13 cellular contexts compared by ENCODE assay signal in the genomic region with DNA sequence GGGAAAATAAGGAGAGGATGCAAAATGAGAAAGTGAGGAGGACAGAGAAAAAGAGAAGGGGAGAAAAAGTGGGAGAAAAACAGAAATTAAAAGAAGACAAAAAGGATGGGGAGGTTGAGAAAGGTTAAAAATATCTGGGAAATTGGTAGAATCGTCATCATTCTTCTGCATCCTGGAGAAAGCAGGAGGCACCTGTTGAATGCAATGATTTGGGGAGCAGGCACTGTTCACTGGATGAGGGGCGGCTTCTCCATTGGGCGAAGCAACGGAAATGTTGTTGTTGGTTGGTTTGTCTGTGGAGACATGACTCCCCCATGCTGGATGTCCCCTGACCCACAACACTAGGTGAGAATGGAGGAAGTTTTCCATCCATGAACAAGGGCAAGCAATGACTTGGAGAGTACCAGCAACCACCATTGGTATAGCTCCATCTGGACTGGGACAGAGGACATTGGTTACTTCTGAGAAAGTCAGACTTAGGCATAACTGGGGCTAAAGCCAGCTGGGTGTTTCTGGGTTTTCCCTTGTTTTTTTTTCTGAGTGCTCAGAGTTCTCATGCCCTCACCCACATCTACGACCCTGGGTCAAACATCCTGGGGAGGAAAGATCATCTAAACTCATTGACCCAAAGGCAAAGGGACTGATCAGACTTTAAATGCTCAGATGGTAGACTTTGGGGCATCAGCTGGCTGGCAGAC. TPM values are rescaled to one million over a fixed set of nuclear protein-coding genes. Genes with fewer than 3 reads are reported as not detected.
A peak's percentile ranks its signal among the peaks of the same experiment; 100 is the strongest.
DNase-seq lines count a peak whose midpoint lies in the region; ATAC-seq and TF ChIP-seq lines count a peak whose summit lies in the region.
"Had no signal": no experiment of that assay in that cellular context is flagged by ENCODE, and none has a peak within 500 bp of the region (broad histone marks: within the 10 kb centered on the region; RNA-seq: fewer than 3 reads in every experiment).

No MANE protein-coding gene starts in this region.

- peak overlapping the region; percentile 80 to 92 (median 89) for H3K27ac Mint-ChIP-seq in CD4-positive, alpha-beta memory T cell
- peak overlapping the region; percentile 93 for H3K27ac Mint-ChIP-seq in memory B cell
- H3K27ac Mint-ChIP-seq: WTC11 had no signal

- no peak for TF ChIP-seq CTCF in MM.1S (IDR thresholded peaks at IDR 0.05; ENCODE audit: low read length)

- H3K36me3 ChIP-seq in CD4-positive, alpha-beta memory T cell (ENCODE audit: insufficient read depth, low read length) = no peaks in the 10 kb centered on the region
- H3K36me3 ChIP-seq in MM.1S (replicated peaks; ENCODE audit: insufficient read depth, low read length) = no peaks in the 10 kb centered on the region

- no peaks in the 10 kb centered on the region for H3K9me2 ChIP-seq in MM.1S (replicated peaks; ENCODE audit: insufficient read depth, low read length)

- H3K27me3 Mint-ChIP-seq in CD4-positive, alpha-beta memory T cell = no peaks in the 10 kb centered on the region
- H3K27me3 Mint-ChIP-seq in memory B cell = no peaks in the 10 kb centered on the region

- H3K36me3 Mint-ChIP-seq in CD4-positive, alpha-beta memory T cell = no peaks in the 10 kb centered on the region
- H3K36me3 Mint-ChIP-seq in memory B cell = peaks cover 2% of the 10 kb centered on the region
- H3K36me3 Mint-ChIP-seq: WTC11 had no signal

- H3K4me2 ChIP-seq in MM.1S (ENCODE audit: low read depth, low read length) = peak overlapping the region; percentile 76; the same call in 1 of the 2 replicates
- H3K4me2 ChIP-seq: PC-9 had no signal

- H3F3A ChIP-seq in MM.1S (ENCODE audit: insufficient read depth, low read length) = peaks cover 9% of the 10 kb centered on the region; the same call in 1 of the 2 replicates

- no peak overlapping the region for H3K9ac ChIP-seq in MM.1S (ENCODE audit: low read length)

- intact Hi-C loops in CD4-positive, alpha-beta memory T cell (cut with micrococcal nuclease) = loop anchor here (1.0 kb wide), 1 partner anchor 44 kb away; no protein-coding TSS in a partner anchor

- H3K4me3 Mint-ChIP-seq in CD4-positive, alpha-beta memory T cell = peak overlapping the region in 7 of 8 donors; percentile 22 to 80 (median 76)
- peak overlapping the region; percentile 74 for H3K4me3 Mint-ChIP-seq in memory B cell
- H3K4me3 Mint-ChIP-seq: WTC11 had no signal

- no peaks in the 10 kb centered on the region for H3K9me3 Mint-ChIP-seq in CD4-positive, alpha-beta memory T cell
- H3K9me3 Mint-ChIP-seq in memory B cell = peaks cover 2% of the 10 kb centered on the region
- H3K9me3 Mint-ChIP-seq: WTC11 had no signal

- no peaks in the 10 kb centered on the region for H3K27me3 ChIP-seq in CD4-positive, alpha-beta memory T cell (ENCODE audit: insufficient read depth, low read length)
- H3K27me3 ChIP-seq in MM.1S (replicated peaks; ENCODE audit: insufficient read depth, low read length) = no peaks in the 10 kb centered on the region
- H3K27me3 ChIP-seq: body of pancreas had no signal

- CTCF ChIA-PET in CD4-positive, alpha-beta memory T cell (lab: Charles Lee; ENCODE audit: partially characterized antibody) = interaction anchor here (1.7 to 3.6 kb wide), 2 partner anchors 10 to 80 kb away, joined by 3 to 8 read pairs; no protein-coding TSS in a partner anchor

- no peak for DNase-seq in CD4-positive, alpha-beta memory T cell
- DNase-seq in MM.1S = no peak
- DNase-seq in memory B cell (ENCODE audit: low spot score in 2 of 2) = no peak
- no peak for DNase-seq in NCI-H774 (lab: John Stamatoyannopoulos, UW)
- no peak for DNase-seq in NCI-H1930 (lab: John Stamatoyannopoulos, UW)
- DNase-seq in activated effector memory CD4-positive, alpha-beta T cell treated with Interleukin-2 at 50 U/mL for 16 hours = no peak
- DNase-seq: body of pancreas, hippocampal formation, left colon, NCI-H524 treated with DMSO at 0.1 percent for 48 hours, PC-9 had no signal

- peaks cover 52% of the 10 kb centered on the region for H3K4me1 ChIP-seq in CD4-positive, alpha-beta memory T cell (ENCODE audit: insufficient read depth, low read length)
- peaks cover 25% of the 10 kb centered on the region for H3K4me1 ChIP-seq in MM.1S (ENCODE audit: low read length)
- H3K4me1 ChIP-seq: body of pancreas had no signal

- POLR2A ChIA-PET in CD4-positive, alpha-beta memory T cell (lab: Charles Lee; ENCODE audit: partially characterized antibody) = interaction anchor here (0.6 to 6.2 kb wide), 9 partner anchors 8 to 115 kb away, joined by 3 to 63 read pairs (median 4); a partner anchor contains a TSS

- peaks cover 43 to 65% (median 60%) of the 10 kb centered on the region in 4 donors for H3K4me1 Mint-ChIP-seq in CD4-positive, alpha-beta memory T cell
- peaks cover 56% of the 10 kb centered on the region for H3K4me1 Mint-ChIP-seq in memory B cell

- H3K79me2 ChIP-seq in MM.1S (ENCODE audit: low read length) = no peaks in the 10 kb centered on the region

- H2AFZ ChIP-seq in MM.1S (ENCODE audit: low read length) = 0 out of 2 replicates have a peak overlapping the region, but pooled peaks have one; percentile 71
- H2AFZ ChIP-seq: PC-9 had no signal

- peak overlapping the region; percentile 40 for H3K27ac ChIP-seq in CD4-positive, alpha-beta memory T cell (ENCODE audit: low read depth, low read length)
- H3K27ac ChIP-seq in MM.1S (ENCODE audit: low read length) = peak overlapping the region; percentile 56; the same call in 1 of the 2 replicates
- H3K27ac ChIP-seq: body of pancreas, PC-9 had no signal

- H4K20me1 ChIP-seq in MM.1S (ENCODE audit: insufficient read depth, low read length) = no peaks in the 10 kb centered on the region

- H3K4me3 ChIP-seq in CD4-positive, alpha-beta memory T cell (ENCODE audit: low read length in 2 of 2) = no peak overlapping the region
- H3K4me3 ChIP-seq in MM.1S (ENCODE audit: low read length) = no peak overlapping the region
- H3K4me3 ChIP-seq: body of pancreas, PC-9 had no signal

- no peaks in the 10 kb centered on the region for H3K9me3 ChIP-seq in CD4-positive, alpha-beta memory T cell (ENCODE audit: control insufficient read depth in 1 of 2, low read length in 2 of 2)
- H3K9me3 ChIP-seq in MM.1S (replicated peaks; ENCODE audit: insufficient read depth, low read length) = no peaks in the 10 kb centered on the region
- H3K9me3 ChIP-seq: body of pancreas had no signal

- ATAC-seq in GM18517 (IDR thresholded peaks at IDR 0.05; ENCODE audit: unreplicated experiment) (peak; percentile 29), memory B cell (ENCODE audit: low read depth) (no peak)
- ATAC-seq: body of pancreas, left colon, WTC11 had no signal

RNA-seq across cellular contexts. Expression of a gene that starts 11.9 kb away (rescaled TPM):
- total RNA-seq in CD4-positive, alpha-beta memory T cell = 100 to 1,000 TPM; 808 to 809 TPM
- polyA plus RNA-seq in CD4-positive, alpha-beta memory T cell = 100 to 1,000 TPM; 390 to 554 TPM
